20 cellular contexts compared by ENCODE assay signal in genomic region chr12:116466536-116466935, GRCh38.
A peak's percentile ranks its signal among the peaks of the same experiment; 100 is the strongest.
DNase-seq lines count a peak whose midpoint lies in the region; ATAC-seq lines count a peak whose summit lies in the region.
"Had no signal": no experiment of that assay in that cellular context is flagged by ENCODE, and none has a peak within 500 bp of the region (broad histone marks: within the 10 kb centered on the region; RNA-seq: fewer than 3 reads in every experiment).

No MANE protein-coding gene starts in this region.

- no peak overlapping the region for H3K27ac Mint-ChIP-seq in activated naive CD4-positive, alpha-beta T cell treated with anti-CD3 and anti-CD28 coated beads, Interleukin-2, amount 50 U/mL, for 72 hours
- H3K27ac Mint-ChIP-seq: CD4-positive, alpha-beta T cell; natural killer cell had no signal

- DNase-seq in A172 (ENCODE audit: low spot score), result peak; percentile 70
- DNase-seq in M059J (ENCODE audit: low read depth), result peak; percentile 29
- DNase-seq in cerebellar cortex (ENCODE audit: low spot score), result peak; percentile 31
- DNase-seq in kidney glomerular epithelial cell (lab: John Stamatoyannopoulos, UW), result peak; percentile 57
- DNase-seq in hepatic stellate cell (ENCODE audit: low spot score), result no peak
- no peak for DNase-seq in activated naive CD4-positive, alpha-beta T cell treated with anti-CD3 and anti-CD28 coated beads, Interleukin-2, amount 50 U/mL, for 72 hours (ENCODE audit: low spot score in 2 of 2)
- no peak for DNase-seq in T-helper 2 cell
- DNase-seq: activated gamma-delta T cell; CD4-positive, alpha-beta T cell; DMS79 treated with DMSO at 0.1 percent for 48 hours; dorsolateral prefrontal cortex; natural killer cell; NCI-H2081; NCI-H69; right lobe of liver; stimulated activated CD4-positive, alpha-beta T cell treated with anti-CD3 and anti-CD28 coated beads, Interleukin-4, amount 100 ng/mL, for 1 hour; stimulated activated CD8-positive, alpha-beta memory T cell treated with anti-CD3 and anti-CD28 coated beads, Interleukin-4, amount 100 ng/mL, for 48 hours; testis had no signal

- H3K9me3 Mint-ChIP-seq in activated naive CD4-positive, alpha-beta T cell treated with anti-CD3 and anti-CD28 coated beads, Interleukin-2, amount 50 U/mL, for 72 hours, result no peaks in the 10 kb centered on the region
- H3K9me3 Mint-ChIP-seq: CD4-positive, alpha-beta T cell; natural killer cell had no signal

- ATAC-seq in activated naive CD4-positive, alpha-beta T cell treated with anti-CD3 and anti-CD28 coated beads, Interleukin-2, amount 50 U/mL, for 72 hours, result no peak
- ATAC-seq in HG03354 (IDR thresholded peaks at IDR 0.05; ENCODE audit: poor library complexity, severe bottlenecking, unreplicated experiment), result no peak
- ATAC-seq: HepG2, natural killer cell, right lobe of liver had no signal

- no peaks in the 10 kb centered on the region for H3K36me3 Mint-ChIP-seq in activated naive CD4-positive, alpha-beta T cell treated with anti-CD3 and anti-CD28 coated beads, Interleukin-2, amount 50 U/mL, for 72 hours
- H3K36me3 Mint-ChIP-seq: natural killer cell had no signal

Comparison
In these comparisons a context has a peak if more than half of its experiments do, and no peak if none do; other contexts are left out.
1. DNase-seq: peak in A172 (single experiment), M059J (single experiment), cerebellar cortex (single experiment) and kidney glomerular epithelial cell (single experiment); none in hepatic stellate cell (single experiment), activated naive CD4-positive, alpha-beta T cell treated with anti-CD3 and anti-CD28 coated beads, Interleukin-2, amount 50 U/mL, for 72 hours (0 of 2) and T-helper 2 cell (0 of 5).